In the genomic region with DNA sequence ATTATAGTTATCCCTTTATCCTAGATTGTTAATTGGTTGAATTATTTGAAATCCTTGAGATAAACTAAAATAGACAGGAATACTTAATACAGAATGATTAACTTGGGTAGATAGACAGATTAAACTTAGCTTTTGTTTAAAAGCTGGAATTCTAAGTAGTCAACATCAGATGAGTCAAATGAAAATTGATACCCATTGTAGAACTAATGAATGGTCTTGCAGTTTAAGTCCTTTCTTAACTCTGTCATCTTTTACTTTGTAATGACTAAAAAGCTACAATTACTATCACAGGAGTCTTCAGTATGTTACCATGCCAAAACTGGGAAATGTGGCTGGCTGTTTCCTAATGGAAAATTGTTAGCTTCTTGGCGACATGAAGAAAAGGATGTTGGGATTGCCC, we compare ENCODE assay signal across 11 cellular contexts. TPM values are rescaled to one million over a fixed set of nuclear protein-coding genes. Genes with fewer than 3 reads are reported as not detected.
DNase-seq lines count a peak whose midpoint lies in the region; ATAC-seq and TF ChIP-seq lines count a peak whose summit lies in the region.
"Had no signal": no experiment of that assay in that cellular context is flagged by ENCODE, and none has a peak within 500 bp of the region (broad histone marks: within the 10 kb centered on the region; RNA-seq: fewer than 3 reads in every experiment).

No MANE protein-coding gene starts in this region.

- intact Hi-C loops in activated T-helper 1 cell treated with anti-CD3 and anti-CD28 coated beads, Interleukin-12 subunit alpha, Interleukin-12 subunit beta, Interleukin-2, Interleukin-4 antibody, amounts not matched to agents 30 ng/mL and 10 ng/mL and 1 ng/mL, durations not matched to agents 14 hours and 24 hours and 36 hours (cut with micrococcal nuclease), result no loop called here
- intact Hi-C loops in lower lobe of right lung (cut with DNase I) (no loop called here), thyroid gland (cut with DNase I) (no loop called here)

- no peak for TF ChIP-seq POLR2A in thyroid gland (IDR thresholded peaks at IDR 0.05)

- peak overlapping the region; percentile 98 for H3K27ac Mint-ChIP-seq in activated T-helper 1 cell treated with anti-CD3 and anti-CD28 coated beads, Interleukin-12 subunit alpha, Interleukin-12 subunit beta, Interleukin-2, Interleukin-4 antibody, amounts not matched to agents 30 ng/mL and 10 ng/mL and 1 ng/mL, durations not matched to agents 14 hours and 24 hours and 36 hours

- no peak for TF ChIP-seq CTCF in lower lobe of right lung (IDR thresholded peaks at IDR 0.05)
- TF ChIP-seq CTCF in thyroid gland (IDR thresholded peaks at IDR 0.05), result no peak
- no peak for TF ChIP-seq CTCF in omental fat pad (IDR thresholded peaks at IDR 0.05)

- H3K9me3 ChIP-seq in lower lobe of right lung (no peaks in the 10 kb centered on the region), thyroid gland (no peaks in the 10 kb centered on the region)

- H3K27ac ChIP-seq in lower lobe of right lung, result peak overlapping the region; percentile 93
- H3K27ac ChIP-seq in thyroid gland, result peak overlapping the region; percentile 92 to 97 (median 95)

- no peaks in the 10 kb centered on the region for H3K27me3 Mint-ChIP-seq in activated T-cell treated with anti-CD3 and anti-CD28 coated beads, Interleukin-2, amount 50 U/mL, for 4 hours (ENCODE audit: low read depth)
- H3K27me3 Mint-ChIP-seq in activated T-helper 1 cell treated with anti-CD3 and anti-CD28 coated beads, Interleukin-12 subunit alpha, Interleukin-12 subunit beta, Interleukin-2, Interleukin-4 antibody, amounts not matched to agents 30 ng/mL and 10 ng/mL and 1 ng/mL, durations not matched to agents 14 hours and 24 hours and 36 hours (ENCODE audit: insufficient read depth), result no peaks in the 10 kb centered on the region

- peaks cover 20% of the 10 kb centered on the region for H3K4me1 ChIP-seq in lower lobe of right lung
- peaks cover 7 to 15% of the 10 kb centered on the region in 2 donors for H3K4me1 ChIP-seq in thyroid gland

- no peak for DNase-seq in activated T-cell treated with anti-CD3 and anti-CD28 coated beads, Interleukin-2, amount 50 U/mL, for 4 hours
- no peak for DNase-seq in activated T-cell treated with anti-CD3 and anti-CD28 coated beads, Interleukin-2, amount 50 U/mL, for 1 hour
- no peak for DNase-seq in activated T-helper 1 cell treated with anti-CD3 and anti-CD28 coated beads, Interleukin-12 subunit alpha, Interleukin-12 subunit beta, Interleukin-2, Interleukin-4 antibody, amounts not matched to agents 30 ng/mL and 10 ng/mL and 1 ng/mL, durations not matched to agents 14 hours and 24 hours and 36 hours (ENCODE audit: low spot score)
- no peak for DNase-seq in lower lobe of right lung
- no peak for DNase-seq in thyroid gland
- no peak for DNase-seq in MV-4-11 (lab: John Stamatoyannopoulos, UW)
- no peak for DNase-seq in omental fat pad (ENCODE audit: low spot score)
- no peak for DNase-seq in ecto neural progenitor cell (ENCODE audit: low spot score)
- DNase-seq: activated CD4-positive, alpha-beta T cell treated with anti-CD3 and anti-CD28 coated beads for 4 hours; effector CD8-positive, alpha-beta T cell; NCI-H2227 treated with DMSO at 0.1 percent for 48 hours had no signal

- peak overlapping the region; percentile 79 for H3K4me3 Mint-ChIP-seq in activated T-cell treated with anti-CD3 and anti-CD28 coated beads, Interleukin-2, amount 50 U/mL, for 4 hours
- peak overlapping the region; percentile 83 for H3K4me3 Mint-ChIP-seq in activated T-helper 1 cell treated with anti-CD3 and anti-CD28 coated beads, Interleukin-12 subunit alpha, Interleukin-12 subunit beta, Interleukin-2, Interleukin-4 antibody, amounts not matched to agents 30 ng/mL and 10 ng/mL and 1 ng/mL, durations not matched to agents 14 hours and 24 hours and 36 hours

- H3K36me3 Mint-ChIP-seq in activated T-cell treated with anti-CD3 and anti-CD28 coated beads, Interleukin-2, amount 50 U/mL, for 4 hours (ENCODE audit: insufficient read depth), result no peaks in the 10 kb centered on the region
- no peaks in the 10 kb centered on the region for H3K36me3 Mint-ChIP-seq in activated T-helper 1 cell treated with anti-CD3 and anti-CD28 coated beads, Interleukin-12 subunit alpha, Interleukin-12 subunit beta, Interleukin-2, Interleukin-4 antibody, amounts not matched to agents 30 ng/mL and 10 ng/mL and 1 ng/mL, durations not matched to agents 14 hours and 24 hours and 36 hours (ENCODE audit: low read depth)

- ATAC-seq in activated T-cell treated with anti-CD3 and anti-CD28 coated beads, Interleukin-2, amount 50 U/mL, for 4 hours, result no peak
- ATAC-seq in lower lobe of right lung (no peak), omental fat pad (ENCODE audit: low FRiP score) (no peak)

- peaks cover 45% of the 10 kb centered on the region for H3K4me1 Mint-ChIP-seq in activated T-cell treated with anti-CD3 and anti-CD28 coated beads, Interleukin-2, amount 50 U/mL, for 4 hours (ENCODE audit: low read depth)
- H3K4me1 Mint-ChIP-seq in activated T-helper 1 cell treated with anti-CD3 and anti-CD28 coated beads, Interleukin-12 subunit alpha, Interleukin-12 subunit beta, Interleukin-2, Interleukin-4 antibody, amounts not matched to agents 30 ng/mL and 10 ng/mL and 1 ng/mL, durations not matched to agents 14 hours and 24 hours and 36 hours (ENCODE audit: low read depth), result peaks cover 42% of the 10 kb centered on the region

- WGBS in thyroid gland, 2 donors, result 71 to 81% methylated on average over 1 of the region's 1 CpG

- no peaks in the 10 kb centered on the region for H3K9me3 Mint-ChIP-seq in activated T-cell treated with anti-CD3 and anti-CD28 coated beads, Interleukin-2, amount 50 U/mL, for 4 hours
- H3K9me3 Mint-ChIP-seq in activated T-helper 1 cell treated with anti-CD3 and anti-CD28 coated beads, Interleukin-12 subunit alpha, Interleukin-12 subunit beta, Interleukin-2, Interleukin-4 antibody, amounts not matched to agents 30 ng/mL and 10 ng/mL and 1 ng/mL, durations not matched to agents 14 hours and 24 hours and 36 hours, result no peaks in the 10 kb centered on the region

- H3K4me3 ChIP-seq in lower lobe of right lung (no peak overlapping the region), thyroid gland (replicated peaks in 1 of 3) (no peak overlapping the region)

- H3K36me3 ChIP-seq in lower lobe of right lung, result no peaks in the 10 kb centered on the region
- H3K36me3 ChIP-seq in thyroid gland, result no peaks in the 10 kb centered on the region

- H3K27me3 ChIP-seq in lower lobe of right lung (ENCODE audit: low read depth) (no peaks in the 10 kb centered on the region), thyroid gland (no peaks in the 10 kb centered on the region)

RNA-seq across cellular contexts. Expression of gene ANXA1, which starts 20.3 kb away (rescaled TPM):
- 10 to 100 TPM; 41.2 to 82.7 (median 55.9) TPM for total RNA-seq in activated T-cell treated with anti-CD3 and anti-CD28 coated beads, Interleukin-2, amount 50 U/mL, for 4 hours
- 35.2 and 37.8 TPM in 2 replicates for total RNA-seq in activated T-helper 1 cell treated with anti-CD3 and anti-CD28 coated beads, Interleukin-12 subunit alpha, Interleukin-12 subunit beta, Interleukin-2, Interleukin-4 antibody, amounts not matched to agents 30 ng/mL and 10 ng/mL and 1 ng/mL, durations not matched to agents 14 hours and 24 hours and 36 hours
- total RNA-seq in lower lobe of right lung, result 340 TPM
- total RNA-seq in thyroid gland, result 100 to 1,000 TPM; 236 to 442 (median 247) TPM
- total RNA-seq in omental fat pad, result 1,000 to 10,000 TPM in 3 of 4 donors, 100 to 1,000 TPM in 1; 513 to 2,547 (median 1,383) TPM
